32 cellular contexts compared by ENCODE assay signal in the genomic region with DNA sequence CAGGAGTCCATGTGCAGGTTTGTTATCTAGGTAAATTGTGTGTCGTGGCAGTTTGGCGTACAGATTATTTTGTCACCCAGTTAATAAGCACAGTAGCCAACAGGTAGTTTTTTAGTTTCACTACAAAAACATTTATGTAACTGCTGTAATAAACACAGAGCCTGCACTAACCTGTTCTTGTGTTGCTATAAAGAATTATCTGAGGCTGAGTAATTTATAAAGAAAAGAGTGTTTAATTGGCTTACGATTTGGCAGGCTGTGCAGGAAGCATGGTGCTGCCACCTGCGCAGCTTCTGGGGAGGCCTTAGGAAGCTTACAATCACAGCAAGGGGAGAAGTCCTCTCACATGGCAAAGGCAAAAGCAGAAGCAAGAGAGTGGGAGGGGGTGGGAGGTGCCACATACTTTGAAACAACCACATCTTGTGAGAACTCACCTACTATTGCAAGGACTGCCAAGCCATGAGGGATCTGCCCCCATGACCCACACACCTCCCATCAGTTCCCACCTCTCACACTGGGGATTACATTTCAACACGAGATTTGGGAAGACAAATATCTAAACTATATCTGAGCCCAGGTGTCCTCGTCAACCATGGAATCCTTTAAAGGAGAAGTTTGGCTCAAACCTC.
"Had no signal": no experiment of that assay in that cellular context is flagged by ENCODE, and none has a peak within 500 bp of the region (broad histone marks: within the 10 kb centered on the region; RNA-seq: fewer than 3 reads in every experiment).

No MANE protein-coding gene starts in this region.

- H3K27me3 ChIP-seq: adrenal gland, body of pancreas, breast epithelium, SJCRH30 had no signal

- H3K36me3 ChIP-seq: adrenal gland, breast epithelium, SJCRH30 had no signal

- H3K9me3 Mint-ChIP-seq: activated CD4-positive, alpha-beta T cell treated with anti-CD3 and anti-CD28 coated beads, Interleukin-2, amount 10 ng/mL, durations not matched to agents 24 days and 14 days; activated CD8-positive, alpha-beta T cell treated with anti-CD3 and anti-CD28 coated beads for 36 hours; activated naive CD4-positive, alpha-beta T cell treated with anti-CD3 and anti-CD28 coated beads for 36 hours; activated naive CD4-positive, alpha-beta T cell treated with anti-CD3 and anti-CD28 coated beads, Interleukin-2, amount 50 U/mL, for 72 hours; activated T-cell treated with anti-CD3 and anti-CD28 coated beads, Interleukin-2, amount 50 U/mL, for 72 hours; activated T-helper 17 cell treated with anti-CD3 and anti-CD28 coated beads, Interleukin-2, amount 50 U/mL, for 72 hours; IgD-negative memory B cell had no signal

- H3K4me1 ChIP-seq: adrenal gland, body of pancreas, breast epithelium, SJCRH30 had no signal

- H3K36me3 Mint-ChIP-seq: IgD-negative memory B cell had no signal

- H3K4me1 Mint-ChIP-seq: IgD-negative memory B cell had no signal

- H3K27ac ChIP-seq: adrenal gland, body of pancreas, breast epithelium, SJCRH30, SK-N-MC had no signal

- H3K4me3 Mint-ChIP-seq: activated CD4-positive, alpha-beta T cell treated with anti-CD3 and anti-CD28 coated beads, Interleukin-2, amount 10 ng/mL, durations not matched to agents 24 days and 14 days; activated CD8-positive, alpha-beta T cell treated with anti-CD3 and anti-CD28 coated beads for 36 hours; activated naive CD4-positive, alpha-beta T cell treated with anti-CD3 and anti-CD28 coated beads for 36 hours; activated T-cell treated with anti-CD3 and anti-CD28 coated beads, Interleukin-2, amount 50 U/mL, for 72 hours; activated T-helper 17 cell treated with anti-CD3 and anti-CD28 coated beads, Interleukin-2, amount 50 U/mL, for 72 hours; IgD-negative memory B cell had no signal

- FAIRE-seq: astrocyte, TTC549 had no signal

- H3K27ac Mint-ChIP-seq: activated CD4-positive, alpha-beta T cell treated with anti-CD3 and anti-CD28 coated beads, Interleukin-2, amount 10 ng/mL, durations not matched to agents 24 days and 14 days; activated CD8-positive, alpha-beta T cell treated with anti-CD3 and anti-CD28 coated beads for 36 hours; activated naive CD4-positive, alpha-beta T cell treated with anti-CD3 and anti-CD28 coated beads for 36 hours; activated naive CD4-positive, alpha-beta T cell treated with anti-CD3 and anti-CD28 coated beads, Interleukin-2, amount 50 U/mL, for 72 hours; activated T-cell treated with anti-CD3 and anti-CD28 coated beads, Interleukin-2, amount 50 U/mL, for 72 hours; activated T-helper 17 cell treated with anti-CD3 and anti-CD28 coated beads, Interleukin-2, amount 50 U/mL, for 72 hours; IgD-negative memory B cell had no signal

- H3K9me3 ChIP-seq: adrenal gland, body of pancreas, breast epithelium, SJCRH30 had no signal

- ATAC-seq: activated CD8-positive, alpha-beta T cell treated with anti-CD3 and anti-CD28 coated beads for 36 hours; activated naive CD4-positive, alpha-beta T cell treated with anti-CD3 and anti-CD28 coated beads, Interleukin-2, amount 50 U/mL, for 72 hours; activated T-cell treated with anti-CD3 and anti-CD28 coated beads, Interleukin-2, amount 50 U/mL, for 72 hours; activated T-helper 17 cell treated with anti-CD3 and anti-CD28 coated beads, Interleukin-2, amount 50 U/mL, for 72 hours; body of pancreas; Panc1 had no signal

- DNase-seq: activated CD4-positive, alpha-beta T cell treated with anti-CD3 and anti-CD28 coated beads, Interleukin-2, amount 10 ng/mL, durations not matched to agents 24 days and 14 days; activated CD4-positive, alpha-beta T cell treated with anti-CD3 and anti-CD28 coated beads, Interleukin-2, amount 50 U/mL, for 4 hours; activated CD8-positive, alpha-beta T cell treated with anti-CD3 and anti-CD28 coated beads for 36 hours; activated gamma-delta T cell; activated naive CD4-positive, alpha-beta T cell treated with anti-CD3 and anti-CD28 coated beads for 36 hours; activated T-cell treated with anti-CD3 and anti-CD28 coated beads, Interleukin-2, amount 50 U/mL, for 1 hour; activated T-cell treated with anti-CD3 and anti-CD28 coated beads, Interleukin-2, amount 50 U/mL, for 72 hours; adrenal gland; body of pancreas; Karpas-422; KBM-7; NCI-H1105; NCI-H1417 treated with DMSO at 0.1 percent for 48 hours; NCI-H187 treated with DMSO at 0.1 percent for 48 hours; NCI-H2081; NCI-H2171 treated with DMSO at 0.1 percent for 48 hours; NCI-H2227 treated with DMSO at 0.1 percent for 48 hours; NCI-H446; NCI-H510A treated with DMSO at 0.1 percent for 48 hours; NCI-H526 treated with DMSO at 0.1 percent for 48 hours; NCI-H774; SHP77; SJCRH30; T1000 had no signal

- H3K4me3 ChIP-seq: adrenal gland, body of pancreas, breast epithelium, SJCRH30, SK-N-MC had no signal
